Comparison of ENCODE assay signal across 13 cellular contexts in genomic region chr9:13110766-13111400, GRCh38.
DNase-seq lines count a peak whose midpoint lies in the region; ATAC-seq and TF ChIP-seq lines count a peak whose summit lies in the region.
"Had no signal": no experiment of that assay in that cellular context is flagged by ENCODE, and none has a peak within 500 bp of the region (broad histone marks: within the 10 kb centered on the region; RNA-seq: fewer than 3 reads in every experiment).

No MANE protein-coding gene starts in this region.

- H3K4me3 ChIP-seq in BE2C (ENCODE audit: low read depth, low read length), result no peak overlapping the region
- no peak overlapping the region for H3K4me3 ChIP-seq in fibroblast of lung (replicated peaks in 1 of 4; ENCODE audit: control extremely low read depth in 1 of 4, insufficient read depth in 1 of 4, low read depth in 3 of 4, low read length in 4 of 4)
- H3K4me3 ChIP-seq in ovary, result no peak overlapping the region
- H3K4me3 ChIP-seq: sigmoid colon had no signal

- BruUV-seq in Calu3 (replicated peaks; lab: Mats Ljungman, UMichigan), result no TSS peak

- H3K4me1 Mint-ChIP-seq in Calu3 (ENCODE audit: low read depth, unreplicated experiment), result no peaks in the 10 kb centered on the region
- H3K4me1 Mint-ChIP-seq: activated naive CD8-positive, alpha-beta T cell treated with anti-CD3 and anti-CD28 coated beads, Interleukin-2, amount 10 ng/mL, durations not matched to agents 7 days and 5 days; WTC11 had no signal

- intact Hi-C loops in ovary (cut with DNase I), result no loop called here
- intact Hi-C loops in Calu3 (cut with micrococcal nuclease; ENCODE audit: unreplicated experiment), result no loop called here

- no peaks in the 10 kb centered on the region for H4K20me1 ChIP-seq in fibroblast of lung (ENCODE audit: control insufficient read depth, extremely low read depth, insufficient read depth, low read length)

- no peak for TF ChIP-seq EP300 in ovary (IDR thresholded peaks at IDR 0.05)

- H3K9ac ChIP-seq in fibroblast of lung (ENCODE audit: insufficient read depth, low read length), result no peak overlapping the region

- H3K27ac ChIP-seq in fibroblast of lung (ENCODE audit: insufficient read depth, low read length) (no peak overlapping the region), ovary (no peak overlapping the region)

- no peaks in the 10 kb centered on the region for H3K36me3 Mint-ChIP-seq in Calu3 (ENCODE audit: insufficient read depth, unreplicated experiment)
- H3K36me3 Mint-ChIP-seq: activated naive CD8-positive, alpha-beta T cell treated with anti-CD3 and anti-CD28 coated beads, Interleukin-2, amount 10 ng/mL, durations not matched to agents 7 days and 5 days had no signal

- no peak for TF ChIP-seq CTCF in BE2C (IDR thresholded peaks at IDR 0.05; ENCODE audit: low read depth, low read length)
- no peak for TF ChIP-seq CTCF in fibroblast of lung (conservative IDR thresholded peaks at IDR 0.05 in 1 of 2, IDR thresholded peaks at IDR 0.05 in 1 of 2; ENCODE audit: low read depth in 1 of 2, low read length in 2 of 2)
- TF ChIP-seq CTCF in ovary (IDR thresholded peaks at IDR 0.05), result no peak
- TF ChIP-seq CTCF in Calu3 (IDR thresholded peaks at IDR 0.05; ENCODE audit: unreplicated experiment), result no peak

- no peak overlapping the region for H3K27ac Mint-ChIP-seq in Calu3 (ENCODE audit: unreplicated experiment)
- H3K27ac Mint-ChIP-seq: activated naive CD8-positive, alpha-beta T cell treated with anti-CD3 and anti-CD28 coated beads, Interleukin-2, amount 10 ng/mL, durations not matched to agents 7 days and 5 days; effector memory CD8-positive, alpha-beta T cell; WTC11 had no signal

- DNase-seq in BE2C (peak; percentile 40), NCI-H2196 treated with DMSO at 0.1 percent for 48 hours (lab: John Stamatoyannopoulos, UW; ENCODE audit: unreplicated experiment) (peak; percentile 60), fibroblast of lung (ENCODE audit: low read depth in 2 of 2) (peak; percentile 38 to 75), ovary (peak; percentile 16 to 52 (median 44)), Calu3 (no peak)
- DNase-seq in stimulated activated CD4-positive, alpha-beta T cell treated with anti-CD3 and anti-CD28 coated beads, Interleukin-2, amount 100 ng/mL, for 48 hours, result no peak
- no peak for DNase-seq in activated CD8-positive, alpha-beta memory T cell treated with anti-CD3 and anti-CD28 coated beads, Interleukin-2, amount 50 U/mL, for 48 hours
- DNase-seq: activated CD8-positive, alpha-beta memory T cell treated with anti-CD3 and anti-CD28 coated beads, Interleukin-2, amount 50 U/mL, for 4 hours; activated naive CD8-positive, alpha-beta T cell treated with anti-CD3 and anti-CD28 coated beads, Interleukin-2, amount 10 ng/mL, durations not matched to agents 7 days and 5 days; effector memory CD8-positive, alpha-beta T cell; sigmoid colon had no signal

- no peak overlapping the region for H2AFZ ChIP-seq in fibroblast of lung (ENCODE audit: low read length)

- no peaks in the 10 kb centered on the region for H3K9me3 ChIP-seq in BE2C
- H3K9me3 ChIP-seq in fibroblast of lung (ENCODE audit: control insufficient read depth, insufficient read depth, low read depth, low read length), result no peaks in the 10 kb centered on the region
- H3K9me3 ChIP-seq in ovary, result no peaks in the 10 kb centered on the region
- H3K9me3 ChIP-seq: sigmoid colon had no signal

- H3K36me3 ChIP-seq in BE2C (peaks cover 15% of the 10 kb centered on the region; the same call in 1 of the 2 replicates), fibroblast of lung (ENCODE audit: control insufficient read depth, insufficient read depth, low read length) (peaks cover 2% of the 10 kb centered on the region), ovary (no peaks in the 10 kb centered on the region)

- H3K4me2 ChIP-seq in fibroblast of lung (ENCODE audit: extremely low read depth, insufficient read depth, low read length), result no peak overlapping the region

- no peaks in the 10 kb centered on the region for H3K79me2 ChIP-seq in fibroblast of lung (ENCODE audit: control insufficient read depth, insufficient read depth, low read length)

- no peak for ATAC-seq in GM21576 (IDR thresholded peaks at IDR 0.05; ENCODE audit: unreplicated experiment)
- ATAC-seq: effector memory CD8-positive, alpha-beta T cell; WTC11 had no signal

- H3K27me3 Mint-ChIP-seq in Calu3 (ENCODE audit: unreplicated experiment), result no peaks in the 10 kb centered on the region
- H3K27me3 Mint-ChIP-seq: activated naive CD8-positive, alpha-beta T cell treated with anti-CD3 and anti-CD28 coated beads, Interleukin-2, amount 10 ng/mL, durations not matched to agents 7 days and 5 days; effector memory CD8-positive, alpha-beta T cell had no signal

- CTCF ChIA-PET in Calu3 (lab: Charles Lee), result no interaction called here

- H3K9me3 Mint-ChIP-seq in Calu3 (ENCODE audit: low read depth, unreplicated experiment), result no peaks in the 10 kb centered on the region
- H3K9me3 Mint-ChIP-seq: activated naive CD8-positive, alpha-beta T cell treated with anti-CD3 and anti-CD28 coated beads, Interleukin-2, amount 10 ng/mL, durations not matched to agents 7 days and 5 days; WTC11 had no signal

- peaks cover 2% of the 10 kb centered on the region; the same call in 1 of the 2 replicates for H3K4me1 ChIP-seq in BE2C
- H3K4me1 ChIP-seq in fibroblast of lung (ENCODE audit: control insufficient read depth, extremely low read depth, insufficient read depth, low read length), result peaks cover 4% of the 10 kb centered on the region
- H3K4me1 ChIP-seq in ovary (ENCODE audit: insufficient read depth), result no peaks in the 10 kb centered on the region

- TF ChIP-seq POLR2A in ovary (IDR thresholded peaks at IDR 0.05), result no peak

- no peaks in the 10 kb centered on the region for H3K27me3 ChIP-seq in BE2C
- H3K27me3 ChIP-seq in fibroblast of lung (ENCODE audit: control insufficient read depth, insufficient read depth, low read length), result no peaks in the 10 kb centered on the region
- no peaks in the 10 kb centered on the region for H3K27me3 ChIP-seq in ovary
- H3K27me3 ChIP-seq: sigmoid colon had no signal

- WGBS in ovary, 3 donors, result 12 to 17% (median 14%) methylated on average over 3 of the region's 3 CpGs

- H3K4me3 Mint-ChIP-seq in Calu3 (ENCODE audit: low read depth, unreplicated experiment), result no peak overlapping the region
- H3K4me3 Mint-ChIP-seq: activated naive CD8-positive, alpha-beta T cell treated with anti-CD3 and anti-CD28 coated beads, Interleukin-2, amount 10 ng/mL, durations not matched to agents 7 days and 5 days; effector memory CD8-positive, alpha-beta T cell; WTC11 had no signal

Comparison
In these comparisons a context has a peak if more than half of its experiments do, and no peak if none do; other contexts are left out.
1. DNase-seq: peak in BE2C (single experiment), NCI-H2196 treated with DMSO at 0.1 percent for 48 hours (single experiment), fibroblast of lung (2 of 2) and ovary (5 of 5); none in Calu3 (single experiment), stimulated activated CD4-positive, alpha-beta T cell treated with anti-CD3 and anti-CD28 coated beads, Interleukin-2, amount 100 ng/mL, for 48 hours (0 of 2) and activated CD8-positive, alpha-beta memory T cell treated with anti-CD3 and anti-CD28 coated beads, Interleukin-2, amount 50 U/mL, for 48 hours (single experiment).